Comparison of ENCODE assay signal across 31 cellular contexts in genomic region chr17:72940511-72940910, GRCh38.
"Had no signal": no experiment of that assay in that cellular context is flagged by ENCODE, and none has a peak within 500 bp of the region (broad histone marks: within the 10 kb centered on the region; RNA-seq: fewer than 3 reads in every experiment).

No MANE protein-coding gene starts in this region.

- H3K27me3 ChIP-seq: cardiac muscle cell had no signal

- ATAC-seq: activated CD8-positive, alpha-beta T cell treated with anti-CD3 and anti-CD28 coated beads for 36 hours; activated T-cell treated with anti-CD3 and anti-CD28 coated beads, Interleukin-2, amount 50 U/mL, for 72 hours; activated T-helper 17 cell treated with anti-CD3 and anti-CD28 coated beads, Interleukin-2, amount 50 U/mL, for 72 hours; K562; Panc1; SK-N-SH treated with all-trans-retinoic acid at 6 μM for 48 hours; T-cell; T-helper 17 cell had no signal

- H3K9me3 Mint-ChIP-seq: activated CD4-positive, alpha-beta T cell treated with anti-CD3 and anti-CD28 coated beads, Interleukin-2, amount 10 ng/mL, durations not matched to agents 24 days and 14 days; activated CD8-positive, alpha-beta T cell treated with anti-CD3 and anti-CD28 coated beads for 36 hours; activated naive CD8-positive, alpha-beta T cell treated with anti-CD3 and anti-CD28 coated beads for 36 hours; activated T-cell treated with anti-CD3 and anti-CD28 coated beads, Interleukin-2, amount 50 U/mL, for 72 hours; activated T-helper 17 cell treated with anti-CD3 and anti-CD28 coated beads, Interleukin-2, amount 50 U/mL, for 72 hours; central memory CD8-positive, alpha-beta T cell; T-cell had no signal

- H3K36me3 ChIP-seq: cardiac muscle cell had no signal

- H3K27ac Mint-ChIP-seq: activated CD4-positive, alpha-beta T cell treated with anti-CD3 and anti-CD28 coated beads, Interleukin-2, amount 10 ng/mL, durations not matched to agents 24 days and 14 days; activated CD8-positive, alpha-beta T cell treated with anti-CD3 and anti-CD28 coated beads for 36 hours; activated naive CD8-positive, alpha-beta T cell treated with anti-CD3 and anti-CD28 coated beads for 36 hours; activated T-cell treated with anti-CD3 and anti-CD28 coated beads, Interleukin-2, amount 50 U/mL, for 72 hours; activated T-helper 17 cell treated with anti-CD3 and anti-CD28 coated beads, Interleukin-2, amount 50 U/mL, for 72 hours; T-cell; T-helper 17 cell had no signal

- H3K27me3 Mint-ChIP-seq: activated CD4-positive, alpha-beta T cell treated with anti-CD3 and anti-CD28 coated beads, Interleukin-2, amount 10 ng/mL, durations not matched to agents 24 days and 14 days; activated CD8-positive, alpha-beta T cell treated with anti-CD3 and anti-CD28 coated beads for 36 hours; activated naive CD8-positive, alpha-beta T cell treated with anti-CD3 and anti-CD28 coated beads for 36 hours; activated T-helper 17 cell treated with anti-CD3 and anti-CD28 coated beads, Interleukin-2, amount 50 U/mL, for 72 hours; central memory CD8-positive, alpha-beta T cell; T-cell; T-helper 17 cell had no signal

- H3K4me3 Mint-ChIP-seq: activated CD4-positive, alpha-beta T cell treated with anti-CD3 and anti-CD28 coated beads, Interleukin-2, amount 10 ng/mL, durations not matched to agents 24 days and 14 days; activated CD8-positive, alpha-beta T cell treated with anti-CD3 and anti-CD28 coated beads for 36 hours; activated naive CD8-positive, alpha-beta T cell treated with anti-CD3 and anti-CD28 coated beads for 36 hours; activated T-cell treated with anti-CD3 and anti-CD28 coated beads, Interleukin-2, amount 50 U/mL, for 72 hours; activated T-helper 17 cell treated with anti-CD3 and anti-CD28 coated beads, Interleukin-2, amount 50 U/mL, for 72 hours; central memory CD8-positive, alpha-beta T cell; T-cell; T-helper 17 cell had no signal

- H3K4me1 Mint-ChIP-seq: activated CD4-positive, alpha-beta T cell treated with anti-CD3 and anti-CD28 coated beads, Interleukin-2, amount 10 ng/mL, durations not matched to agents 24 days and 14 days; activated naive CD8-positive, alpha-beta T cell treated with anti-CD3 and anti-CD28 coated beads for 36 hours; activated T-helper 17 cell treated with anti-CD3 and anti-CD28 coated beads, Interleukin-2, amount 50 U/mL, for 72 hours; central memory CD8-positive, alpha-beta T cell; T-cell; T-helper 17 cell had no signal

- DNase-seq: activated CD4-positive, alpha-beta T cell treated with anti-CD3 and anti-CD28 coated beads, Interleukin-2, amount 10 ng/mL, durations not matched to agents 24 days and 14 days; activated CD4-positive, alpha-beta T cell treated with anti-CD3 and anti-CD28 coated beads, Interleukin-2, amount 50 U/mL, for 4 hours; activated CD8-positive, alpha-beta T cell treated with anti-CD3 and anti-CD28 coated beads for 36 hours; activated effector memory CD4-positive, alpha-beta T cell treated with anti-CD3 and anti-CD28 coated beads, Interleukin-2, amount 50 U/mL, for 16 hours; activated naive CD4-positive, alpha-beta T cell; activated naive CD4-positive, alpha-beta T cell treated with anti-CD3 and anti-CD28 coated beads, Interleukin-2, amount 50 U/mL, for 16 hours; activated naive CD8-positive, alpha-beta T cell treated with anti-CD3 and anti-CD28 coated beads for 36 hours; activated T-cell treated with anti-CD3 and anti-CD28 coated beads, Interleukin-2, amount 50 U/mL, for 1 hour; activated T-cell treated with anti-CD3 and anti-CD28 coated beads, Interleukin-2, amount 50 U/mL, for 72 hours; amniotic stem cell; aorta; NCI-H1092 treated with DMSO at 0.1 percent for 48 hours; NCI-H1417; NCI-H146; NCI-H187; NCI-H2029 treated with DMSO at 0.1 percent for 48 hours; NCI-H2107; NCI-H2171; NCI-H510A treated with DMSO at 0.1 percent for 48 hours; NCI-H526 treated with DMSO at 0.1 percent for 48 hours; NCI-H774; SIG-M5; T-cell; T-helper 17 cell had no signal

- H3K4me3 ChIP-seq: cardiac muscle cell, K562 had no signal

- H3K27ac ChIP-seq: cardiac muscle cell, VCaP had no signal
